Comparison of ENCODE assay signal across 1 cellular context in the genomic region with DNA sequence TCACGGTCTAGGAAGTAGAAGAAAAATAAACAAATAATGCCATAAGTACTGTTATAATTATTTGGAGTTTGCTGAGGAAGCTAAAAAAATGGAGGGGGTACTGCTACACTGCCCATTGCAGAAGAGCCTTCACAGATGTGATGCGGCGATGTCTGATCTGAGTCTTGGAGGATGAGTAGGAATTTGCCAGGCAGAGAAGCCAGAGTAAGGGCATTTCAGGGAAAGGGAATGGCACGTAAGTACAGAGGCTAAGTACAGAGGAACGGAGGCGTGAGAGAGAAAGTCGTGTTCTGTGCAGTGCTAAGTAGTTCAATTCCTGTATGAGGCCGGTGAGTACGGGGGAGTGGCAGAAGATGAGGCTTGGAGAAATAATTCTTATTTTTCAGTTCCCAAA.
TF ChIP-seq lines count a peak whose summit lies in the region.

No MANE protein-coding gene starts in this region.

TF ChIP-seq in GM23338, 12 proteins besides CTCF, POLR2A, EP300 and RAD21 (continued from another document):
- TF ChIP-seq, protein P1, sequence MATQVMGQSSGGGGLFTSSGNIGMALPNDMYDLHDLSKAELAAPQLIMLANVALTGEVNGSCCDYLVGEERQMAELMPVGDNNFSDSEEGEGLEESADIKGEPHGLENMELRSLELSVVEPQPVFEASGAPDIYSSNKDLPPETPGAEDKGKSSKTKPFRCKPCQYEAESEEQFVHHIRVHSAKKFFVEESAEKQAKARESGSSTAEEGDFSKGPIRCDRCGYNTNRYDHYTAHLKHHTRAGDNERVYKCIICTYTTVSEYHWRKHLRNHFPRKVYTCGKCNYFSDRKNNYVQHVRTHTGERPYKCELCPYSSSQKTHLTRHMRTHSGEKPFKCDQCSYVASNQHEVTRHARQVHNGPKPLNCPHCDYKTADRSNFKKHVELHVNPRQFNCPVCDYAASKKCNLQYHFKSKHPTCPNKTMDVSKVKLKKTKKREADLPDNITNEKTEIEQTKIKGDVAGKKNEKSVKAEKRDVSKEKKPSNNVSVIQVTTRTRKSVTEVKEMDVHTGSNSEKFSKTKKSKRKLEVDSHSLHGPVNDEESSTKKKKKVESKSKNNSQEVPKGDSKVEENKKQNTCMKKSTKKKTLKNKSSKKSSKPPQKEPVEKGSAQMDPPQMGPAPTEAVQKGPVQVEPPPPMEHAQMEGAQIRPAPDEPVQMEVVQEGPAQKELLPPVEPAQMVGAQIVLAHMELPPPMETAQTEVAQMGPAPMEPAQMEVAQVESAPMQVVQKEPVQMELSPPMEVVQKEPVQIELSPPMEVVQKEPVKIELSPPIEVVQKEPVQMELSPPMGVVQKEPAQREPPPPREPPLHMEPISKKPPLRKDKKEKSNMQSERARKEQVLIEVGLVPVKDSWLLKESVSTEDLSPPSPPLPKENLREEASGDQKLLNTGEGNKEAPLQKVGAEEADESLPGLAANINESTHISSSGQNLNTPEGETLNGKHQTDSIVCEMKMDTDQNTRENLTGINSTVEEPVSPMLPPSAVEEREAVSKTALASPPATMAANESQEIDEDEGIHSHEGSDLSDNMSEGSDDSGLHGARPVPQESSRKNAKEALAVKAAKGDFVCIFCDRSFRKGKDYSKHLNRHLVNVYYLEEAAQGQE (IDR thresholded peaks at IDR 0.05; ENCODE audit: unreplicated experiment) = no peak
- TF ChIP-seq NANOG (IDR thresholded peaks at IDR 0.05; ENCODE audit: borderline replicate concordance) = no peak
